In the genomic region with DNA sequence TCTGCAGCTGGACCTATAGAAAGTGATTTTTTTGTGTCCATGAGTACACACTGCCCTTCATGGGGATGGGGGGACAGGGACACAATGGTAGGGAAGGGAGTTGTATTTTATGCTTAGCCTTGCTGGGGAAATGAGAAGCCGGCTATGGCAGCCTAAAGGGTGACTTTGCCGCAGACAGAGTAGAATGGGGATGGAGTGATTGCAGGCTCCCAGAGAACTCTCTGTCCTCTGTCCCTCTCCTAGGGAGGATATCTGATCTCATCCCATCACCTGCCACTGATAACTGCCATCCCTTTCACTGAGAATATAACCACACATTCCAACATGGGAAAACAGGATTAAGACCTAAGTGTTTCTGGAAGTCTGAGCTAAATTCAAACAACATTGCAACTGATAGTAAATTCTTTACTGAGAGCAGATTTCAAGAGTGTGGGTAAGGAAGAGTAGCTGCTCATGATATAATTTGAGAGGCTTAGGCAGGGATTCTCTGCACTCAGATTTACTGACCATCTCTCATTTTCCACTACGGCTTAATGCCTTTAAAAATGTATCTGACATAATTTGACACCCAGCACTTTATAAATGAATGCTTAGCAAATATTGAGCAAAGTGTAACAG, we compare ENCODE assay signal across 1 cellular context.
TF ChIP-seq lines count a peak whose summit lies in the region.

No MANE protein-coding gene starts in this region.

TF ChIP-seq in endothelial cell of umbilical vein, 7 proteins besides CTCF, POLR2A, EP300 and RAD21:
- TF ChIP-seq EZH2 (IDR thresholded peaks at IDR 0.05; ENCODE audit: borderline replicate concordance, low read depth, low read length, severe bottlenecking) (peak; percentile 13), MYC (IDR thresholded peaks at IDR 0.05; ENCODE audit: low read depth, low read length) (no peak)
